In genomic region chr16:14302399-14303181, GRCh38 we compare ENCODE assay signal across 8 cellular contexts.
DNase-seq lines count a peak whose midpoint lies in the region; ATAC-seq and TF ChIP-seq lines count a peak whose summit lies in the region.

No MANE protein-coding gene starts in this region.

- H3K36me3 ChIP-seq in WERI-Rb-1 (no peaks in the 10 kb centered on the region), esophagus squamous epithelium (no peaks in the 10 kb centered on the region)

- H3K9me3 ChIP-seq in AG04450 (ENCODE audit: control insufficient read depth, insufficient read depth, low read length) = no peaks in the 10 kb centered on the region; the same call in 1 of the 2 replicates
- no peaks in the 10 kb centered on the region for H3K9me3 ChIP-seq in WERI-Rb-1 (ENCODE audit: severe bottlenecking)
- H3K9me3 ChIP-seq in esophagus squamous epithelium = no peaks in the 10 kb centered on the region

- POLR2A ChIA-PET in AG04450 (lab: Yijun Ruan, JAX) = no interaction called here

- peaks cover 22 to 66% (median 26%) of the 10 kb centered on the region in 3 donors for H3K4me1 ChIP-seq in esophagus squamous epithelium

- no peak for DNase-seq in AG04450 (ENCODE audit: low read depth, low spot score)
- peak; percentile 35 for DNase-seq in WERI-Rb-1
- no peak for DNase-seq in esophagus squamous epithelium (lab: John Stamatoyannopoulos, UW)
- DNase-seq in nephron progenitor cell = peak; percentile 66
- no peak for DNase-seq in foreskin melanocyte
- DNase-seq in cerebellar nuclear complex (lab: John Stamatoyannopoulos, UW) = no peak

- H3K4me3 ChIP-seq in AG04450 (ENCODE audit: low read depth, low read length) (peak overlapping the region; percentile 75), WERI-Rb-1 (ENCODE audit: low read depth, low read length) (peak overlapping the region; percentile 68), esophagus squamous epithelium (peak overlapping the region; percentile 82 to 98 (median 84))

- H3K36me3 Mint-ChIP-seq in nephron progenitor cell (ENCODE audit: low read depth) = no peaks in the 10 kb centered on the region

- H3K27ac ChIP-seq in AG04450 (ENCODE audit: low read depth, low read length) = no peak overlapping the region
- H3K27ac ChIP-seq in WERI-Rb-1 = peak overlapping the region; percentile 20; the same call in 1 of the 2 replicates
- H3K27ac ChIP-seq in esophagus squamous epithelium = peak overlapping the region; percentile 81 to 93 (median 90)

- intact Hi-C loops in esophagus squamous epithelium (cut with DNase I) = loop anchor here (5.0 kb wide), 1 partner anchor 225 kb away; no protein-coding TSS in a partner anchor

- no peak overlapping the region for H3K27ac Mint-ChIP-seq in nephron progenitor cell

- H3K4me1 Mint-ChIP-seq in nephron progenitor cell = peaks cover 54% of the 10 kb centered on the region

- peak overlapping the region; percentile 85 for H3K4me3 Mint-ChIP-seq in nephron progenitor cell

- TF ChIP-seq CTCF in AG04450 (IDR thresholded peaks at IDR 0.05; ENCODE audit: low read depth, low read length) (no peak), WERI-Rb-1 (IDR thresholded peaks at IDR 0.05; ENCODE audit: low read depth, low read length) (no peak), esophagus squamous epithelium (IDR thresholded peaks at IDR 0.05) (no peak), nephron progenitor cell (IDR thresholded peaks at IDR 0.05) (no peak)

- WGBS in esophagus squamous epithelium, 2 donors = 0% methylated on average over 2 of the region's 86 CpGs; no CpG with 5 or more reads in 1 of the 2 donors

- CTCF ChIA-PET in AG04450 (lab: Charles Lee) = interaction anchor here (0.7 to 1.6 kb wide), 3 partner anchors 53 to 383 kb away, joined by 3 to 6 read pairs (median 5); partner anchors contain the start of gene ERCC4

- TF ChIP-seq POLR2A in esophagus squamous epithelium (IDR thresholded peaks at IDR 0.05) = peak in 1 of 4 donors; percentile 2

- ATAC-seq in GM18867 (IDR thresholded peaks at IDR 0.05; ENCODE audit: unreplicated experiment) (peak; percentile 19), HG03103 (IDR thresholded peaks at IDR 0.05; ENCODE audit: low read depth, unreplicated experiment) (peak; percentile 24)

- H3K27me3 ChIP-seq in AG04450 (ENCODE audit: control insufficient read depth, insufficient read depth, low read length) (no peaks in the 10 kb centered on the region), WERI-Rb-1 (ENCODE audit: insufficient read depth, low read depth, severe bottlenecking) (no peaks in the 10 kb centered on the region), esophagus squamous epithelium (peaks cover 0 to 9% (median 0%) of the 10 kb centered on the region in 4 donors)

- H3K27me3 Mint-ChIP-seq in nephron progenitor cell (ENCODE audit: low read depth, poor library complexity) = peaks cover 58% of the 10 kb centered on the region

- H3K9me3 Mint-ChIP-seq in nephron progenitor cell = no peaks in the 10 kb centered on the region

Comparison
In these comparisons a context has a peak if more than half of its experiments do, and no peak if none do; other contexts are left out.
1. DNase-seq: peak in WERI-Rb-1 (single experiment) and nephron progenitor cell (single experiment); none in AG04450 (single experiment), esophagus squamous epithelium (single experiment), foreskin melanocyte (single experiment) and cerebellar nuclear complex (0 of 2).
2. Peak in every context shown above with its lines, with median percentiles within 50 percentile points of each other: H3K4me3 ChIP-seq.